Comparison of ENCODE assay signal across 8 cellular contexts in genomic region chr9:124415102-124415851, GRCh38. TPM values are rescaled to one million over a fixed set of nuclear protein-coding genes. Genes with fewer than 3 reads are reported as not detected.
DNase-seq lines count a peak whose midpoint lies in the region; ATAC-seq lines count a peak whose summit lies in the region.

PSMB7 (minus strand) TSS chr9:124415442; CDS start chr9:124415425, 17 bp downstream.

- H3K4me1 Mint-ChIP-seq in CD8-positive, alpha-beta memory T cell, result peaks cover 38 to 49% (median 48%) of the 10 kb centered on the region in 3 donors

- H3K9me3 Mint-ChIP-seq in CD8-positive, alpha-beta memory T cell, result peaks cover 0 to 4% (median 2%) of the 10 kb centered on the region in 5 donors

- H3K27me3 Mint-ChIP-seq in CD8-positive, alpha-beta memory T cell, result no peaks in the 10 kb centered on the region

- peaks cover 6 to 44% (median 24%) of the 10 kb centered on the region in 3 donors for H3K36me3 Mint-ChIP-seq in CD8-positive, alpha-beta memory T cell

- H3K27ac ChIP-seq in CD8-positive, alpha-beta memory T cell (ENCODE audit: low read depth, low read length), result peak within 1 kb of the TSS; percentile 78
- H3K27ac ChIP-seq in effector memory CD4-positive, alpha-beta T cell (ENCODE audit: insufficient read depth, low read length, poor library complexity, severe bottlenecking), result peak within 1 kb of the TSS; percentile 82

- POLR2A ChIA-PET in CD8-positive, alpha-beta memory T cell (lab: Charles Lee), result interaction anchor here (0.8 kb wide), 1 partner anchor 206 kb away, joined by 3 read pairs; no protein-coding TSS in a partner anchor

- H3K36me3 ChIP-seq in CD8-positive, alpha-beta memory T cell (ENCODE audit: insufficient read depth, low read length), result peaks cover 31% of the 10 kb centered on the region
- H3K36me3 ChIP-seq in effector memory CD4-positive, alpha-beta T cell (ENCODE audit: control insufficient read depth, insufficient read depth, low read length), result peaks cover 33% of the 10 kb centered on the region

- no peaks in the 10 kb centered on the region for H3K27me3 ChIP-seq in CD8-positive, alpha-beta memory T cell (ENCODE audit: insufficient read depth, low read length, poor library complexity, severe bottlenecking)
- no peaks in the 10 kb centered on the region for H3K27me3 ChIP-seq in effector memory CD4-positive, alpha-beta T cell (replicated peaks; ENCODE audit: control insufficient read depth, insufficient read depth, low read length, poor library complexity, severe bottlenecking)

- H3K9me3 ChIP-seq in CD8-positive, alpha-beta memory T cell (ENCODE audit: low read length), result no peaks in the 10 kb centered on the region
- H3K9me3 ChIP-seq in effector memory CD4-positive, alpha-beta T cell (ENCODE audit: control insufficient read depth, low read length), result no peaks in the 10 kb centered on the region

- peak within 1 kb of the TSS; percentile 95 to 99 (median 98) for H3K4me3 Mint-ChIP-seq in CD8-positive, alpha-beta memory T cell

- peak; percentile 96 for ATAC-seq in GM19463 (IDR thresholded peaks at IDR 0.05; ENCODE audit: unreplicated experiment)

- peaks cover 17% of the 10 kb centered on the region for H3K4me1 ChIP-seq in CD8-positive, alpha-beta memory T cell (ENCODE audit: insufficient read depth, low read length)
- H3K4me1 ChIP-seq in effector memory CD4-positive, alpha-beta T cell (ENCODE audit: control insufficient read depth, insufficient read depth, low read length, poor library complexity, severe bottlenecking), result peaks cover 7% of the 10 kb centered on the region

- CTCF ChIA-PET in CD8-positive, alpha-beta memory T cell (lab: Charles Lee), result interaction anchor here (1.2 kb wide), 1 partner anchor 18 kb away, joined by 3 read pairs; no protein-coding TSS in a partner anchor

- peak within 1 kb of the TSS; percentile 82 to 98 (median 97) for H3K27ac Mint-ChIP-seq in CD8-positive, alpha-beta memory T cell

- H3K4me3 ChIP-seq in CD8-positive, alpha-beta memory T cell (ENCODE audit: low read length), result peak within 1 kb of the TSS; percentile 83
- peak within 1 kb of the TSS; percentile 95 for H3K4me3 ChIP-seq in effector memory CD4-positive, alpha-beta T cell (ENCODE audit: insufficient read depth, low read depth, low read length, poor library complexity, severe bottlenecking)

- peak; percentile 94 to 98 (median 96) for DNase-seq in CD8-positive, alpha-beta memory T cell
- DNase-seq in HS-27A (ENCODE audit: low read depth) (peak; percentile 62), NK-92 (lab: John Stamatoyannopoulos, UW; ENCODE audit: unreplicated experiment) (peak; percentile 83), medulla oblongata (ENCODE audit: extremely low spot score) (peak; percentile 97)
- DNase-seq in activated CD8-positive, alpha-beta memory T cell treated with anti-CD3 and anti-CD28 coated beads for 24 hours, result peak; percentile 100
- DNase-seq in effector memory CD4-positive, alpha-beta T cell, result peak; percentile 91 to 95 (median 94)
- peak; percentile 95 for DNase-seq in stimulated activated CD8-positive, alpha-beta memory T cell treated with anti-CD3 and anti-CD28 coated beads, Interleukin-12 subunit alpha, Interleukin-12 subunit beta, amount 100 ng/mL, for 24 hours (ENCODE audit: extremely low read depth)

RNA-seq across cellular contexts. Expression of gene PSMB7, which starts in this region (rescaled TPM):
- total RNA-seq in CD8-positive, alpha-beta memory T cell, result 100 to 1,000 TPM; 215 TPM
- 161 TPM for polyA plus RNA-seq in CD8-positive, alpha-beta memory T cell

Comparison
In these comparisons a context has a peak if more than half of its experiments do, and no peak if none do; other contexts are left out.
1. Peak in every context shown above with its lines: DNase-seq, ATAC-seq, H3K4me3 ChIP-seq and H3K27ac ChIP-seq.